In the genomic region with DNA sequence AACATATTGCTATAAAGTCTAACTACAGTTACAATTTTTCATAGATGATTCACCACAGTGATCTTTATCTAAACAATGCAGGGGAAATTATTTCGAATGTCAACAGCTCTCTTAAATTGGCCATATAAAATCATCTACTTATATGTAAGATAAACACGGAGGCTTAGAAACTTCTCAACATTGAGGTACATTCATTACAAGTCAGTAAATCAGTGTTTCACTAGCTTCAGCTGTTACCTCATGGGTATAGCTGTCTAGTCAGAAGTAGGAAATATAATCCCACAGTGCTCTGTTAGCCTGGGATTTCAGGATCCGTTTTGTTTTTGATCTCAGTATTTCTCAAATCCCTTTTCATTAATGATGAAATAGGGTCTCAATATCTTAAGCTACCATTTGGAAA, we compare ENCODE assay signal across 18 cellular contexts. TPM values are rescaled to one million over a fixed set of nuclear protein-coding genes. Genes with fewer than 3 reads are reported as not detected.
DNase-seq lines count a peak whose midpoint lies in the region; ATAC-seq, FAIRE-seq and TF ChIP-seq lines count a peak whose summit lies in the region.
"Had no signal": no experiment of that assay in that cellular context is flagged by ENCODE, and none has a peak within 500 bp of the region (broad histone marks: within the 10 kb centered on the region; RNA-seq: fewer than 3 reads in every experiment).

No MANE protein-coding gene starts in this region.

- no peak overlapping the region for H3K27ac ChIP-seq in SK-N-SH (ENCODE audit: low read depth in 2 of 2, low read length in 1 of 2)
- H3K27ac ChIP-seq: 22Rv1, lower lobe of right lung had no signal

- no peaks in the 10 kb centered on the region for H3K9me2 ChIP-seq in SK-N-SH

- no peak for TF ChIP-seq EP300 in SK-N-SH (IDR thresholded peaks at IDR 0.05; ENCODE audit: borderline replicate concordance in 1 of 2, low read depth in 1 of 2, low read length in 1 of 2)

- 66% methylated on average over 3 of the region's 3 CpGs for WGBS in SK-N-SH (ENCODE audit: low lambda C conversion rate)

- H3F3A ChIP-seq in SK-N-SH (replicated peaks; ENCODE audit: insufficient read depth), result no peaks in the 10 kb centered on the region

- H3K79me2 ChIP-seq in SK-N-SH (ENCODE audit: insufficient read depth), result no peaks in the 10 kb centered on the region

- no peak for TF ChIP-seq RAD21 in SK-N-SH (IDR thresholded peaks at IDR 0.05; ENCODE audit: low read length)

- intact Hi-C loops in activated naive CD4-positive, alpha-beta T cell treated with anti-CD3 and anti-CD28 coated beads for 36 hours (cut with micrococcal nuclease), result no loop called here

- no peak overlapping the region for H3K9ac ChIP-seq in SK-N-SH

- TF ChIP-seq CTCF in SK-N-SH (IDR thresholded peaks at IDR 0.05), result no peak
- no peak for TF ChIP-seq CTCF in bronchial epithelial cell (IDR thresholded peaks at IDR 0.05; ENCODE audit: insufficient read depth, low read length, severe bottlenecking)

- DNase-seq in SK-N-SH (no peak), bronchial epithelial cell (ENCODE audit: low read depth) (peak; percentile 73), iris pigment epithelial cell (ENCODE audit: low read depth) (peak; percentile 86), AG08395 (ENCODE audit: low spot score) (no peak), NCI-H524 (lab: John Stamatoyannopoulos, UW) (no peak)
- DNase-seq in activated naive CD4-positive, alpha-beta T cell treated with anti-CD3 and anti-CD28 coated beads for 36 hours, result no peak
- DNase-seq: activated CD4-positive, alpha-beta T cell treated with anti-CD3 and anti-CD28 coated beads, Interleukin-2, amount 50 U/mL, for 4 hours; activated T-cell treated with anti-CD3 and anti-CD28 coated beads, Interleukin-2, amount 50 U/mL, for 4 hours; effector CD4-positive, alpha-beta T cell; lower lobe of right lung; NCI-H146; RPMI8226; spleen; SW 1271 had no signal

- H3K4me1 ChIP-seq in SK-N-SH (ENCODE audit: control insufficient read depth in 1 of 2, insufficient read depth in 2 of 2, low read depth in 1 of 2, low read length in 1 of 2), result peaks cover 0 to 10% of the 10 kb centered on the region in 2 experiments; a peak in 1 of 4 replicates
- H3K4me1 ChIP-seq: lower lobe of right lung had no signal

- FAIRE-seq in bronchial epithelial cell (lab: Jason Lieb, UNC), result no peak

- ATAC-seq in SK-N-SH treated with all-trans-retinoic acid at 6 μM for 48 hours, result no peak
- ATAC-seq in HG03571 (IDR thresholded peaks at IDR 0.05; ENCODE audit: unreplicated experiment), result no peak
- ATAC-seq: activated T-cell treated with anti-CD3 and anti-CD28 coated beads, Interleukin-2, amount 50 U/mL, for 4 hours; lower lobe of right lung had no signal

- H3K27me3 ChIP-seq in SK-N-SH (ENCODE audit: insufficient read depth) (no peaks in the 10 kb centered on the region), bronchial epithelial cell (ENCODE audit: control insufficient read depth, insufficient read depth, low read length) (no peaks in the 10 kb centered on the region)
- H3K27me3 ChIP-seq: spleen had no signal

- H3K27ac Mint-ChIP-seq in activated naive CD4-positive, alpha-beta T cell treated with anti-CD3 and anti-CD28 coated beads for 36 hours, result no peak overlapping the region
- H3K27ac Mint-ChIP-seq: activated naive CD8-positive, alpha-beta T cell had no signal

- no peaks in the 10 kb centered on the region for H3K4me1 Mint-ChIP-seq in activated naive CD4-positive, alpha-beta T cell treated with anti-CD3 and anti-CD28 coated beads for 36 hours (ENCODE audit: low read depth)

- H2AFZ ChIP-seq in SK-N-SH (ENCODE audit: low read depth), result peak overlapping the region; percentile 53; the same call in 1 of the 2 replicates

- no peaks in the 10 kb centered on the region for H3K36me3 ChIP-seq in SK-N-SH (replicated peaks in 1 of 2; ENCODE audit: control insufficient read depth in 1 of 2, insufficient read depth in 2 of 2, low read length in 1 of 2)
- no peaks in the 10 kb centered on the region for H3K36me3 ChIP-seq in bronchial epithelial cell (ENCODE audit: control insufficient read depth, insufficient read depth, low read length)
- H3K36me3 ChIP-seq: lower lobe of right lung, spleen had no signal

- CTCF ChIA-PET in SK-N-SH (lab: Yijun Ruan, JAX), result no interaction called here
- CTCF ChIA-PET in activated naive CD4-positive, alpha-beta T cell treated with anti-CD3 and anti-CD28 coated beads for 36 hours (lab: Charles Lee), result no interaction called here

- H3K4me3 Mint-ChIP-seq in activated naive CD4-positive, alpha-beta T cell treated with anti-CD3 and anti-CD28 coated beads for 36 hours, result no peak overlapping the region
- H3K4me3 Mint-ChIP-seq: activated naive CD8-positive, alpha-beta T cell; activated T-cell treated with anti-CD3 and anti-CD28 coated beads, Interleukin-2, amount 50 U/mL, for 4 hours had no signal

- POLR2A ChIA-PET in SK-N-SH (lab: Yijun Ruan, JAX), result no interaction called here

- no peaks in the 10 kb centered on the region for H3K9me3 Mint-ChIP-seq in activated naive CD4-positive, alpha-beta T cell treated with anti-CD3 and anti-CD28 coated beads for 36 hours
- H3K9me3 Mint-ChIP-seq: activated T-cell treated with anti-CD3 and anti-CD28 coated beads, Interleukin-2, amount 50 U/mL, for 4 hours had no signal

- H3K4me3 ChIP-seq in SK-N-SH (ENCODE audit: low read depth in 2 of 2, low read length in 1 of 2) (no peak overlapping the region), bronchial epithelial cell (ENCODE audit: low read depth, low read length) (no peak overlapping the region)
- H3K4me3 ChIP-seq: lower lobe of right lung, spleen had no signal

- H4K20me1 ChIP-seq in SK-N-SH (ENCODE audit: insufficient read depth), result no peaks in the 10 kb centered on the region

- H3K27me3 Mint-ChIP-seq in activated naive CD4-positive, alpha-beta T cell treated with anti-CD3 and anti-CD28 coated beads for 36 hours (ENCODE audit: low read depth), result no peaks in the 10 kb centered on the region
- H3K27me3 Mint-ChIP-seq: activated naive CD8-positive, alpha-beta T cell had no signal

- H3K36me3 Mint-ChIP-seq in activated naive CD4-positive, alpha-beta T cell treated with anti-CD3 and anti-CD28 coated beads for 36 hours (ENCODE audit: low read depth), result no peaks in the 10 kb centered on the region
- H3K36me3 Mint-ChIP-seq: activated naive CD8-positive, alpha-beta T cell had no signal

- H3K9me3 ChIP-seq in SK-N-SH, result no peaks in the 10 kb centered on the region
- H3K9me3 ChIP-seq: lower lobe of right lung, spleen had no signal

- H3K4me2 ChIP-seq in SK-N-SH, result no peak overlapping the region

TF ChIP-seq in SK-N-SH, 30 proteins besides CTCF, POLR2A, EP300 and RAD21 (continues in another document):
- TF ChIP-seq SMC3 (IDR thresholded peaks at IDR 0.05; ENCODE audit: low read depth, low read length) (no peak), TAF1 (IDR thresholded peaks at IDR 0.05; ENCODE audit: borderline replicate concordance, low read depth, low read length) (no peak), RCOR1 (IDR thresholded peaks at IDR 0.05; ENCODE audit: low read length) (no peak)

TF ChIP-seq in SK-N-SH treated with all-trans-retinoic acid at 6 μM for 48 hours, 23 proteins besides CTCF, POLR2A, EP300 and RAD21:
- TF ChIP-seq ZFP3 (CRISPR knock-in tag; IDR thresholded peaks at IDR 0.05) (no peak), OSR1 (CRISPR knock-in tag; IDR thresholded peaks at IDR 0.05) (no peak), TOX (CRISPR knock-in tag; IDR thresholded peaks at IDR 0.05; ENCODE audit: borderline replicate concordance) (no peak), ZNF70 (CRISPR knock-in tag; IDR thresholded peaks at IDR 0.05) (no peak), TCF4 (CRISPR knock-in tag; IDR thresholded peaks at IDR 0.05; ENCODE audit: borderline replicate concordance) (no peak), CSDC2 (CRISPR knock-in tag; IDR thresholded peaks at IDR 0.05) (no peak), ESRRG (CRISPR knock-in tag; IDR thresholded peaks at IDR 0.05) (no peak), ZNF565 (CRISPR knock-in tag; conservative IDR thresholded peaks at IDR 0.05; ENCODE audit: low read depth) (no peak)
- TF ChIP-seq, protein P1, sequence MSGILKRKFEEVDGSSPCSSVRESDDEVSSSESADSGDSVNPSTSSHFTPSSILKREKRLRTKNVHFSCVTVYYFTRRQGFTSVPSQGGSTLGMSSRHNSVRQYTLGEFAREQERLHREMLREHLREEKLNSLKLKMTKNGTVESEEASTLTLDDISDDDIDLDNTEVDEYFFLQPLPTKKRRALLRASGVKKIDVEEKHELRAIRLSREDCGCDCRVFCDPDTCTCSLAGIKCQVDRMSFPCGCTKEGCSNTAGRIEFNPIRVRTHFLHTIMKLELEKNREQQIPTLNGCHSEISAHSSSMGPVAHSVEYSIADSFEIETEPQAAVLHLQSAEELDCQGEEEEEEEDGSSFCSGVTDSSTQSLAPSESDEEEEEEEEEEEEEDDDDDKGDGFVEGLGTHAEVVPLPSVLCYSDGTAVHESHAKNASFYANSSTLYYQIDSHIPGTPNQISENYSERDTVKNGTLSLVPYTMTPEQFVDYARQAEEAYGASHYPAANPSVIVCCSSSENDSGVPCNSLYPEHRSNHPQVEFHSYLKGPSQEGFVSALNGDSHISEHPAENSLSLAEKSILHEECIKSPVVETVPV (CRISPR knock-in tag; IDR thresholded peaks at IDR 0.05), result no peak
- TF ChIP-seq, protein P2, sequence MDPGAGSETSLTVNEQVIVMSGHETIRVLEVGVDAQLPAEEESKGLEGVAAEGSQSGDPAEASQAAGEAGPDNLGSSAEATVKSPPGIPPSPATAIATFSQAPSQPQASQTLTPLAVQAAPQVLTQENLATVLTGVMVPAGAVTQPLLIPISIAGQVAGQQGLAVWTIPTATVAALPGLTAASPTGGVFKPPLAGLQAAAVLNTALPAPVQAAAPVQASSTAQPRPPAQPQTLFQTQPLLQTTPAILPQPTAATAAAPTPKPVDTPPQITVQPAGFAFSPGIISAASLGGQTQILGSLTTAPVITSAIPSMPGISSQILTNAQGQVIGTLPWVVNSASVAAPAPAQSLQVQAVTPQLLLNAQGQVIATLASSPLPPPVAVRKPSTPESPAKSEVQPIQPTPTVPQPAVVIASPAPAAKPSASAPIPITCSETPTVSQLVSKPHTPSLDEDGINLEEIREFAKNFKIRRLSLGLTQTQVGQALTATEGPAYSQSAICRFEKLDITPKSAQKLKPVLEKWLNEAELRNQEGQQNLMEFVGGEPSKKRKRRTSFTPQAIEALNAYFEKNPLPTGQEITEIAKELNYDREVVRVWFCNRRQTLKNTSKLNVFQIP (CRISPR knock-in tag; IDR thresholded peaks at IDR 0.05; ENCODE audit: borderline replicate concordance, low read depth), result no peak

RNA-seq across cellular contexts. Expression of a gene that starts 43.2 kb away (rescaled TPM):
- 0.45 and 0.48 TPM in 2 replicates for polyA plus RNA-seq in SK-N-SH (2012; rRNA removed)
- 0.45 and 0.53 TPM in 2 replicates for polyA plus RNA-seq in SK-N-SH (2012; cell fraction: cytosol; rRNA removed)
- 0.35 and 0.63 TPM in 2 replicates for polyA plus RNA-seq in SK-N-SH (2012; cell fraction: nucleus; rRNA removed)
- 12.1 and 16.4 TPM in 2 replicates for total RNA-seq in bronchial epithelial cell
- not detected for total RNA-seq in activated naive CD4-positive, alpha-beta T cell treated with anti-CD3 and anti-CD28 coated beads for 36 hours

Comparison
In these comparisons a context has a peak if more than half of its experiments do, and no peak if none do; other contexts are left out.
1. DNase-seq: peak in bronchial epithelial cell (single experiment) and iris pigment epithelial cell (single experiment); none in SK-N-SH (single experiment), AG08395 (single experiment), NCI-H524 (0 of 2) and activated naive CD4-positive, alpha-beta T cell treated with anti-CD3 and anti-CD28 coated beads for 36 hours (single experiment).
2. RNA of a gene that starts 43.2 kb away (total RNA-seq): 12.1 to 16.4 TPM in bronchial epithelial cell; not detected in activated naive CD4-positive, alpha-beta T cell treated with anti-CD3 and anti-CD28 coated beads for 36 hours; every median in the first group is over 10 times any median in the second.